ENCODE assay signal across 1 cellular context in genomic region chr6:44119704-44120262, GRCh38.
TF ChIP-seq lines count a peak whose summit lies in the region.

No MANE protein-coding gene starts in this region.

TF ChIP-seq in IMR-90, 13 proteins besides CTCF, POLR2A, EP300 and RAD21:
- TF ChIP-seq RFX5 (IDR thresholded peaks at IDR 0.05; ENCODE audit: low read depth, low read length) (no peak), CHD1 (IDR thresholded peaks at IDR 0.05; ENCODE audit: low read depth, low read length) (no peak), MAFK (IDR thresholded peaks at IDR 0.05; ENCODE audit: low read depth, low read length) (no peak), BHLHE40 (IDR thresholded peaks at IDR 0.05; ENCODE audit: low read depth, low read length) (no peak), RCOR1 (IDR thresholded peaks at IDR 0.05; ENCODE audit: insufficient replicate concordance, low read length) (no peak), MXI1 (IDR thresholded peaks at IDR 0.05; ENCODE audit: borderline replicate concordance, low read depth, low read length) (no peak), CEBPB (IDR thresholded peaks at IDR 0.05; ENCODE audit: low read depth, low read length) (no peak), SMC3 (IDR thresholded peaks at IDR 0.05; ENCODE audit: low read depth, low read length) (no peak), MAZ (IDR thresholded peaks at IDR 0.05; ENCODE audit: borderline replicate concordance, low read depth, low read length) (no peak), FOS (IDR thresholded peaks at IDR 0.05; ENCODE audit: low read depth, low read length) (no peak), NFE2L2 (IDR thresholded peaks at IDR 0.05; ENCODE audit: low read depth, low read length) (no peak)
- TF ChIP-seq, protein P1, sequence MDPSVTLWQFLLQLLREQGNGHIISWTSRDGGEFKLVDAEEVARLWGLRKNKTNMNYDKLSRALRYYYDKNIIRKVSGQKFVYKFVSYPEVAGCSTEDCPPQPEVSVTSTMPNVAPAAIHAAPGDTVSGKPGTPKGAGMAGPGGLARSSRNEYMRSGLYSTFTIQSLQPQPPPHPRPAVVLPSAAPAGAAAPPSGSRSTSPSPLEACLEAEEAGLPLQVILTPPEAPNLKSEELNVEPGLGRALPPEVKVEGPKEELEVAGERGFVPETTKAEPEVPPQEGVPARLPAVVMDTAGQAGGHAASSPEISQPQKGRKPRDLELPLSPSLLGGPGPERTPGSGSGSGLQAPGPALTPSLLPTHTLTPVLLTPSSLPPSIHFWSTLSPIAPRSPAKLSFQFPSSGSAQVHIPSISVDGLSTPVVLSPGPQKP (IDR thresholded peaks at IDR 0.05; ENCODE audit: borderline replicate concordance, low read depth, low read length) = no peak
- TF ChIP-seq, protein P2, sequence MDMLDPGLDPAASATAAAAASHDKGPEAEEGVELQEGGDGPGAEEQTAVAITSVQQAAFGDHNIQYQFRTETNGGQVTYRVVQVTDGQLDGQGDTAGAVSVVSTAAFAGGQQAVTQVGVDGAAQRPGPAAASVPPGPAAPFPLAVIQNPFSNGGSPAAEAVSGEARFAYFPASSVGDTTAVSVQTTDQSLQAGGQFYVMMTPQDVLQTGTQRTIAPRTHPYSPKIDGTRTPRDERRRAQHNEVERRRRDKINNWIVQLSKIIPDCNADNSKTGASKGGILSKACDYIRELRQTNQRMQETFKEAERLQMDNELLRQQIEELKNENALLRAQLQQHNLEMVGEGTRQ (IDR thresholded peaks at IDR 0.05; ENCODE audit: low read depth, low read length) = no peak
